ENCODE assay signal across 1 cellular context in the genomic region with DNA sequence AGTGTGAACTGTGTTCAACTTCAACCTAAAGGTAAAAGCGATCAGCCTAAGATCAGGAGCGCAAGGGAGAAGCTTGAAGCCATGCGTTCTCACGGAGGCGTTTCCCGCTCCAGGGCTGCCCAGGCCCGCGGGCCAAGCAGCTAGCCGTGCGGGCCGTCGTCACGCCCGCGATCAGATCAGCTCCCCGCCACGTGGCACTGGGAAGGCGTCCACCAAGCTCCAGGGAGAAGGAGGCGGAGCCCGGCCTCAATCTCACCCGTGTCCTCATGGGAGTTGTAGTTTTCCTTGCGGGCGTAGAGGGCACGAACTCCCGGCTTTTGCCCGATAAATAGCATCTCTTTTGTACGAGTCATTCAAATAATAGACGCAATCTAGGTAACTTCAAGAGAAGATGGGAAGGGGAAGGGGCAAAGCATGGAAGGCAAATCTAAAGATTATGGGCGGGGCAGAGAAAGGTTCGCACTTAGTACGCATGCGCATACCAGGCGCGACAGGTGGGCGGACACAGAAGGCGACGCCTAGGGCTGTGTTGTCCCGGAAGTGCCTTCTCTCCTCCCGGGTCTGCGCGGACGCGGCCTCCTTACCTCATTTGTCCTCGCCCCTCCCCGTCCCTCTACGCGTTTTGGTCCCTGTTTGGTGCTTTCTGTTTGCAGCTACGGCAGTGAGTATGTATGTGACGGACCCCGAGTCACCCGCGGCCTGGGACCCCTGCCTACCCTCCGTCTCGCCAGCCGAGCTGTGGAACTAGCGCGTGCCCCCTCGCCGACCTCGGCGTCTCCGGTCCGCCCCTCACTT.
TF ChIP-seq lines count a peak whose summit lies in the region.

No MANE protein-coding gene starts in this region.

TF ChIP-seq in K562, 482 proteins besides CTCF, POLR2A, EP300 and RAD21 (continued from another document and continues in another):
- TF ChIP-seq SRF (CRISPR knock-in tag; IDR thresholded peaks at IDR 0.05) = 0 out of 4 replicates have a peak, but pooled peaks of 1 of the 2 experiments have one; percentile 1
- no peak for TF ChIP-seq ZNF197 (CRISPR knock-in tag; IDR thresholded peaks at IDR 0.05; ENCODE audit: low read depth)
- no peak for TF ChIP-seq ZNF12 (CRISPR knock-in tag; IDR thresholded peaks at IDR 0.05)
- no peak for TF ChIP-seq MTA3 (IDR thresholded peaks at IDR 0.05; ENCODE audit: borderline replicate concordance)
- TF ChIP-seq NCOA2 (IDR thresholded peaks at IDR 0.05; ENCODE audit: partially characterized antibody in 2 of 2) = no peak
- TF ChIP-seq DMBX1 (CRISPR knock-in tag; IDR thresholded peaks at IDR 0.05; ENCODE audit: borderline replicate concordance) = 0 out of 2 replicates have a peak, but pooled peaks have one; percentile 45
- no peak for TF ChIP-seq ZBTB34 (CRISPR knock-in tag; IDR thresholded peaks at IDR 0.05)
- TF ChIP-seq, protein P1, sequence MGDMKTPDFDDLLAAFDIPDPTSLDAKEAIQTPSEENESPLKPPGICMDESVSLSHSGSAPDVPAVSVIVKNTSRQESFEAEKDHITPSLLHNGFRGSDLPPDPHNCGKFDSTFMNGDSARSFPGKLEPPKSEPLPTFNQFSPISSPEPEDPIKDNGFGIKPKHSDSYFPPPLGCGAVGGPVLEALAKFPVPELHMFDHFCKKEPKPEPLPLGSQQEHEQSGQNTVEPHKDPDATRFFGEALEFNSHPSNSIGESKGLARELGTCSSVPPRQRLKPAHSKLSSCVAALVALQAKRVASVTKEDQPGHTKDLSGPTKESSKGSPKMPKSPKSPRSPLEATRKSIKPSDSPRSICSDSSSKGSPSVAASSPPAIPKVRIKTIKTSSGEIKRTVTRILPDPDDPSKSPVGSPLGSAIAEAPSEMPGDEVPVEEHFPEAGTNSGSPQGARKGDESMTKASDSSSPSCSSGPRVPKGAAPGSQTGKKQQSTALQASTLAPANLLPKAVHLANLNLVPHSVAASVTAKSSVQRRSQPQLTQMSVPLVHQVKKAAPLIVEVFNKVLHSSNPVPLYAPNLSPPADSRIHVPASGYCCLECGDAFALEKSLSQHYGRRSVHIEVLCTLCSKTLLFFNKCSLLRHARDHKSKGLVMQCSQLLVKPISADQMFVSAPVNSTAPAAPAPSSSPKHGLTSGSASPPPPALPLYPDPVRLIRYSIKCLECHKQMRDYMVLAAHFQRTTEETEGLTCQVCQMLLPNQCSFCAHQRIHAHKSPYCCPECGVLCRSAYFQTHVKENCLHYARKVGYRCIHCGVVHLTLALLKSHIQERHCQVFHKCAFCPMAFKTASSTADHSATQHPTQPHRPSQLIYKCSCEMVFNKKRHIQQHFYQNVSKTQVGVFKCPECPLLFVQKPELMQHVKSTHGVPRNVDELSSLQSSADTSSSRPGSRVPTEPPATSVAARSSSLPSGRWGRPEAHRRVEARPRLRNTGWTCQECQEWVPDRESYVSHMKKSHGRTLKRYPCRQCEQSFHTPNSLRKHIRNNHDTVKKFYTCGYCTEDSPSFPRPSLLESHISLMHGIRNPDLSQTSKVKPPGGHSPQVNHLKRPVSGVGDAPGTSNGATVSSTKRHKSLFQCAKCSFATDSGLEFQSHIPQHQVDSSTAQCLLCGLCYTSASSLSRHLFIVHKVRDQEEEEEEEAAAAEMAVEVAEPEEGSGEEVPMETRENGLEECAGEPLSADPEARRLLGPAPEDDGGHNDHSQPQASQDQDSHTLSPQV (IDR thresholded peaks at IDR 0.05) = peak; percentile 93
- no peak for TF ChIP-seq CC2D1A (IDR thresholded peaks at IDR 0.05)
- TF ChIP-seq ZNF146 (CRISPR knock-in tag; IDR thresholded peaks at IDR 0.05; ENCODE audit: unreplicated experiment) = no peak
- TF ChIP-seq, protein P2, sequence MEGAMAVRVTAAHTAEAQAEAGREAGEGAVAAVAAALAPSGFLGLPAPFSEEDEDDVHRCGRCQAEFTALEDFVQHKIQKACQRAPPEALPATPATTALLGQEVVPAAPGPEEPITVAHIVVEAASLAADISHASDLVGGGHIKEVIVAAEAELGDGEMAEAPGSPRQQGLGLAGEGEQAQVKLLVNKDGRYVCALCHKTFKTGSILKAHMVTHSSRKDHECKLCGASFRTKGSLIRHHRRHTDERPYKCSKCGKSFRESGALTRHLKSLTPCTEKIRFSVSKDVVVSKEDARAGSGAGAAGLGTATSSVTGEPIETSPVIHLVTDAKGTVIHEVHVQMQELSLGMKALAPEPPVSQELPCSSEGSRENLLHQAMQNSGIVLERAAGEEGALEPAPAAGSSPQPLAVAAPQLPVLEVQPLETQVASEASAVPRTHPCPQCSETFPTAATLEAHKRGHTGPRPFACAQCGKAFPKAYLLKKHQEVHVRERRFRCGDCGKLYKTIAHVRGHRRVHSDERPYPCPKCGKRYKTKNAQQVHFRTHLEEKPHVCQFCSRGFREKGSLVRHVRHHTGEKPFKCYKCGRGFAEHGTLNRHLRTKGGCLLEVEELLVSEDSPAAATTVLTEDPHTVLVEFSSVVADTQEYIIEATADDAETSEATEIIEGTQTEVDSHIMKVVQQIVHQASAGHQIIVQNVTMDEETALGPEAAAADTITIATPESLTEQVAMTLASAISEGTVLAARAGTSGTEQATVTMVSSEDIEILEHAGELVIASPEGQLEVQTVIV (CRISPR knock-in tag; IDR thresholded peaks at IDR 0.05; ENCODE audit: borderline replicate concordance) = no peak
- no peak for TF ChIP-seq ZNF436 (CRISPR knock-in tag; IDR thresholded peaks at IDR 0.05)
- no peak; the same call in 1 of the 2 replicates for TF ChIP-seq ZNF395 (CRISPR knock-in tag; IDR thresholded peaks at IDR 0.05)
- peak; percentile 86 for TF ChIP-seq ZNF143 (CRISPR knock-in tag; IDR thresholded peaks at IDR 0.05)
- 0 out of 2 replicates have a peak, but pooled peaks have one; percentile 11 for TF ChIP-seq CEBPG (CRISPR knock-in tag; IDR thresholded peaks at IDR 0.05)
- TF ChIP-seq CEBPG (tag; conservative IDR thresholded peaks at IDR 0.05 in 1 of 2, IDR thresholded peaks at IDR 0.05 in 1 of 2) = no peak
- no peak for TF ChIP-seq NR4A1 (CRISPR knock-in tag; IDR thresholded peaks at IDR 0.05)
- TF ChIP-seq NR4A1 (tag; IDR thresholded peaks at IDR 0.05) = peak; percentile 68; the same call in 1 of the 2 replicates
- TF ChIP-seq HDAC6 (IDR thresholded peaks at IDR 0.05; ENCODE audit: low read depth, low read length) = no peak
- TF ChIP-seq FOS (IDR thresholded peaks at IDR 0.05; ENCODE audit: extremely low read depth, insufficient read length) = no peak
- no peak for TF ChIP-seq CHD2 (IDR thresholded peaks at IDR 0.05; ENCODE audit: low read depth, low read length)
- TF ChIP-seq, protein P3, sequence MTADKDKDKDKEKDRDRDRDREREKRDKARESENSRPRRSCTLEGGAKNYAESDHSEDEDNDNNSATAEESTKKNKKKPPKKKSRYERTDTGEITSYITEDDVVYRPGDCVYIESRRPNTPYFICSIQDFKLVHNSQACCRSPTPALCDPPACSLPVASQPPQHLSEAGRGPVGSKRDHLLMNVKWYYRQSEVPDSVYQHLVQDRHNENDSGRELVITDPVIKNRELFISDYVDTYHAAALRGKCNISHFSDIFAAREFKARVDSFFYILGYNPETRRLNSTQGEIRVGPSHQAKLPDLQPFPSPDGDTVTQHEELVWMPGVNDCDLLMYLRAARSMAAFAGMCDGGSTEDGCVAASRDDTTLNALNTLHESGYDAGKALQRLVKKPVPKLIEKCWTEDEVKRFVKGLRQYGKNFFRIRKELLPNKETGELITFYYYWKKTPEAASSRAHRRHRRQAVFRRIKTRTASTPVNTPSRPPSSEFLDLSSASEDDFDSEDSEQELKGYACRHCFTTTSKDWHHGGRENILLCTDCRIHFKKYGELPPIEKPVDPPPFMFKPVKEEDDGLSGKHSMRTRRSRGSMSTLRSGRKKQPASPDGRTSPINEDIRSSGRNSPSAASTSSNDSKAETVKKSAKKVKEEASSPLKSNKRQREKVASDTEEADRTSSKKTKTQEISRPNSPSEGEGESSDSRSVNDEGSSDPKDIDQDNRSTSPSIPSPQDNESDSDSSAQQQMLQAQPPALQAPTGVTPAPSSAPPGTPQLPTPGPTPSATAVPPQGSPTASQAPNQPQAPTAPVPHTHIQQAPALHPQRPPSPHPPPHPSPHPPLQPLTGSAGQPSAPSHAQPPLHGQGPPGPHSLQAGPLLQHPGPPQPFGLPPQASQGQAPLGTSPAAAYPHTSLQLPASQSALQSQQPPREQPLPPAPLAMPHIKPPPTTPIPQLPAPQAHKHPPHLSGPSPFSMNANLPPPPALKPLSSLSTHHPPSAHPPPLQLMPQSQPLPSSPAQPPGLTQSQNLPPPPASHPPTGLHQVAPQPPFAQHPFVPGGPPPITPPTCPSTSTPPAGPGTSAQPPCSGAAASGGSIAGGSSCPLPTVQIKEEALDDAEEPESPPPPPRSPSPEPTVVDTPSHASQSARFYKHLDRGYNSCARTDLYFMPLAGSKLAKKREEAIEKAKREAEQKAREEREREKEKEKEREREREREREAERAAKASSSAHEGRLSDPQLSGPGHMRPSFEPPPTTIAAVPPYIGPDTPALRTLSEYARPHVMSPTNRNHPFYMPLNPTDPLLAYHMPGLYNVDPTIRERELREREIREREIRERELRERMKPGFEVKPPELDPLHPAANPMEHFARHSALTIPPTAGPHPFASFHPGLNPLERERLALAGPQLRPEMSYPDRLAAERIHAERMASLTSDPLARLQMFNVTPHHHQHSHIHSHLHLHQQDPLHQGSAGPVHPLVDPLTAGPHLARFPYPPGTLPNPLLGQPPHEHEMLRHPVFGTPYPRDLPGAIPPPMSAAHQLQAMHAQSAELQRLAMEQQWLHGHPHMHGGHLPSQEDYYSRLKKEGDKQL (CRISPR knock-in tag; IDR thresholded peaks at IDR 0.05; ENCODE audit: borderline replicate concordance) = no peak
